ENCODE assay signal across 9 cellular contexts in the genomic region with DNA sequence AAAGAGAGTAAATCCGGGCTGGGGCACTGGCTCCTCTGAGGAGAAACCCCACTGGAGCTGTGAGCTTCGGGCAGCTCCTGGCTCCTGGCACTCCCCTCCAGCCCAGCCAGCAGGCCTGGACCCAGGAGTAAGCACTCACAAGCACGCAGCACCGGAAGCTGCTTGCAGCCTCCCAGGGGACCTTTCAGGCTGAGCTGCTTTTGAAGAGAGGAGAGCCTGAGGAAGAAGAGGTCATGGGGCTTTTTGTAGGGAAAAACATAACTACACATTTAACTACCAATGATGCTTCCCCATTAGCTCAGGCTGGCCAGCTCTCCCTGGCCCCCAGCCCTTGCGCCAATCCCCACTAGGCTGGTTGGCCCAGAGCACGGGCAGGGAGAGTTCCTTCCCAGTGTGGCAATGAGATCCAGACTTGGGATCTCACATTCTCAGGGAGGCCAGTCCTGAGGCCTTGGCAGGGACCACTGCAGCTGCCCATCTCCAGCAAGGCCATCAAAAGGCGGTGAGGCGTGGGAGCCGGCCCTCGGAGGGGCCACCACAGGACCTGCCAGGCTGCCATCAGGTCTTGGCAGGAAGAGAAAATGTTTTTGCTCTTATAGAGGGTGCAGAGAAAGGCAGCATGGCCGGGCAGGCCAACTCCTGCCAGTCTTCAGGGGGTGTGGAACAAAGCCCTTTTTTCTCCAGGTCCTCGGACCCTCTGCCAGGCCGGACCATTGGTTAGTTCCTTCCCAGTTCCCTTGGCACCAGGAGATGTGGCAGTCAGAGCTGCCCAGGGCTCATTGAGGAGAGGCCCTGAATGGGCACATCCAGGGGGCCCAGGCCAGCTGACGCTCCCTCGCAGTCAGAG. TPM values are rescaled to one million over a fixed set of nuclear protein-coding genes. Genes with fewer than 3 reads are reported as not detected.
DNase-seq lines count a peak whose midpoint lies in the region; ATAC-seq lines count a peak whose summit lies in the region.
"Had no signal": no experiment of that assay in that cellular context is flagged by ENCODE, and none has a peak within 500 bp of the region (broad histone marks: within the 10 kb centered on the region; RNA-seq: fewer than 3 reads in every experiment).

No MANE protein-coding gene starts in this region.

- intact Hi-C loops in left ventricle myocardium superior (cut with micrococcal nuclease): no loop called here

- peak; percentile 86 for ATAC-seq in left ventricle myocardium superior
- ATAC-seq in activated CD4-positive, CD25-positive, alpha-beta regulatory T cell treated with anti-CD3 and anti-CD28 coated beads, Interleukin-2, amount 50 U/mL, for 24 hours: no peak

- DNase-seq in DMS 273 (lab: John Stamatoyannopoulos, UW; ENCODE audit: unreplicated experiment) (peak; percentile 1), DMS 273 treated with DMSO at 0.1 percent for 48 hours (lab: John Stamatoyannopoulos, UW) (no peak), amygdala (lab: John Stamatoyannopoulos, UW) (peak in 49 of 56 donors; percentile 20 to 96 (median 71)), left ventricle myocardium superior (peak; percentile 64), smooth muscle cell of the brain vasculature (ENCODE audit: low read depth, low spot score) (peak; percentile 9), NCI-H146 treated with DMSO at 0.1 percent for 48 hours (lab: John Stamatoyannopoulos, UW; ENCODE audit: unreplicated experiment) (no peak), NCI-H1930 (lab: John Stamatoyannopoulos, UW) (no peak)
- DNase-seq: activated T-cell treated with anti-CD3 and anti-CD28 coated beads, Interleukin-2, amount 50 U/mL, for 48 hours had no signal

RNA-seq across cellular contexts. Expression of gene MFGE8, which starts 41.5 kb away (rescaled TPM):
- total RNA-seq in left ventricle myocardium superior: 322 TPM

RNA-seq across cellular contexts. Expression of gene HAPLN3, which starts 59.3 kb away (rescaled TPM):
- 2.0 TPM for total RNA-seq in left ventricle myocardium superior

Comparison
In these comparisons a context has a peak if more than half of its experiments do, and no peak if none do; other contexts are left out.
1. DNase-seq: peak in DMS 273 (single experiment), amygdala (49 of 56), left ventricle myocardium superior (single experiment) and smooth muscle cell of the brain vasculature (single experiment); none in DMS 273 treated with DMSO at 0.1 percent for 48 hours (single experiment), NCI-H146 treated with DMSO at 0.1 percent for 48 hours (single experiment) and NCI-H1930 (0 of 2).